In the genomic region with DNA sequence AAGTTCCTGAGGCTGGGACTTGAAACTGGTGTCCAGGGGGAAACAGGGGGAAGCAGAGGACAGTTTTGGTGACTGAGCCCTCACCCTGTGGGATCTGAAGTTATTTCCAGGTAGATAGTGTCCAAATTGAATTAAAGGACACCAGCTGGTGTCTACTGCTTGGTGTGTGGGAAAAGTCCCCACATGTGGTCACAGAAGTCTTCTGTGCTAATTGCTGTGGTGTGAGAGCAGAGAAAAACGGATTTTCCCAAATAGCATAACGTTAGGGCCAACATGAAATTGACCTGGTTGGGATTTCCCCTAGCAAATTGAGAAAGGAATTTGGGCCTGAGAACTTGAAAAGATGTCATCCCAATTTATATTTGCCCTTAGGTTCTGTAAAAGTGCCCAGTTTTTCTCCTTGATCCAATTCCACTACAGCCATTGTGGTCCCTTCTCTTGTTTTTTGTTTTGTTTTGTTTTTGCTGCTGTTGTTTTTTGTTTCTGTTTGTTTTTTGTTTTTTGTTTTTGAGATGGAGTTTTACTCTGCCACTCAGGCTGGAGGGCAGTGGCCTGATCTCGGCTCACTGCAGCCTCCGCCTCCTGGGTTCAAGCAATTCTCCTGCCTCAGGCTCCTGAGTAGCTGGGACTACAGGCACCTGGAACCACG, we compare ENCODE assay signal across 30 cellular contexts.
A peak's percentile ranks its signal among the peaks of the same experiment; 100 is the strongest.
DNase-seq lines count a peak whose midpoint lies in the region; ATAC-seq and TF ChIP-seq lines count a peak whose summit lies in the region.
"Had no signal": no experiment of that assay in that cellular context is flagged by ENCODE, and none has a peak within 500 bp of the region (broad histone marks: within the 10 kb centered on the region; RNA-seq: fewer than 3 reads in every experiment).

No MANE protein-coding gene starts in this region.

- ATAC-seq in GM19035 (IDR thresholded peaks at IDR 0.05; ENCODE audit: unreplicated experiment): peak; percentile 41
- ATAC-seq in HG02798 (IDR thresholded peaks at IDR 0.05; ENCODE audit: poor library complexity, unreplicated experiment): peak; percentile 49
- peak; percentile 39 for ATAC-seq in HG03565 (IDR thresholded peaks at IDR 0.05; ENCODE audit: unreplicated experiment)
- ATAC-seq: activated CD8-positive, alpha-beta T cell treated with anti-CD3 and anti-CD28 coated beads, Interleukin-2, amount 10 ng/mL, durations not matched to agents 7 days and 5 days; gastrocnemius medialis; stimulated activated naive CD8-positive, alpha-beta T cell treated with anti-CD3 and anti-CD28 coated beads, Interleukin-15, amount 100 ng/mL, for 72 hours had no signal

- peak; percentile 26 for DNase-seq in GM06990 (ENCODE audit: extremely low read depth, insufficient read length)
- no peak for DNase-seq in NCI-H2196 treated with DMSO at 0.1 percent for 48 hours (lab: John Stamatoyannopoulos, UW; ENCODE audit: unreplicated experiment)
- DNase-seq in DMS114 treated with DMSO at 0.1 percent for 48 hours (lab: John Stamatoyannopoulos, UW; ENCODE audit: unreplicated experiment): no peak
- no peak for DNase-seq in middle frontal gyrus (ENCODE audit: extremely low spot score, low spot score)
- no peak for DNase-seq in DMS53 treated with DMSO at 0.1 percent for 48 hours (lab: John Stamatoyannopoulos, UW; ENCODE audit: unreplicated experiment)
- DNase-seq: activated CD8-positive, alpha-beta T cell treated with anti-CD3 and anti-CD28 coated beads, Interleukin-2, amount 10 ng/mL, durations not matched to agents 7 days and 5 days; amygdala; Calu3; dorsolateral prefrontal cortex; gastrocnemius medialis; H7; Kasumi-1; MV-4-11; NCI-H2107; NCI-H446; NCI-H774; occipital lobe; Peyer's patch; SHP77 treated with DMSO at 0.1 percent for 48 hours; sigmoid colon; stimulated activated CD4-positive, alpha-beta T cell treated with anti-CD3 and anti-CD28 coated beads, Interleukin-12 subunit alpha, Interleukin-12 subunit beta, amount 100 ng/mL, for 4 hours; stimulated activated CD4-positive, alpha-beta T cell treated with anti-CD3 and anti-CD28 coated beads, Interleukin-2, amount 100 ng/mL, for 48 hours; stimulated activated naive CD8-positive, alpha-beta T cell treated with anti-CD3 and anti-CD28 coated beads, Interleukin-15, amount 100 ng/mL, for 72 hours; T-helper 9 cell had no signal

- no peaks in the 10 kb centered on the region for H3K36me3 ChIP-seq in GM06990 (ENCODE audit: control insufficient read depth, insufficient read depth, low read length)
- H3K36me3 ChIP-seq: gastrocnemius medialis, Peyer's patch, prostate gland, sigmoid colon, thoracic aorta had no signal

- no peak for TF ChIP-seq CTCF in GM06990 (IDR thresholded peaks at IDR 0.05; ENCODE audit: insufficient read depth, low read length, poor library complexity, severe bottlenecking)

- H3K27me3 ChIP-seq in GM06990 (replicated peaks; ENCODE audit: control insufficient read depth, insufficient read depth, low read length): no peaks in the 10 kb centered on the region
- H3K27me3 ChIP-seq: dorsolateral prefrontal cortex, gastrocnemius medialis, Peyer's patch, sigmoid colon had no signal

- no peak overlapping the region for H3K4me3 ChIP-seq in GM06990 (replicated peaks; ENCODE audit: low read depth, low read length)
- H3K4me3 ChIP-seq: dorsolateral prefrontal cortex, gastrocnemius medialis, lung, Peyer's patch, prostate gland, sigmoid colon, thoracic aorta had no signal
